ENCODE assay signal across 9 cellular contexts in genomic region chr20:32574296-32575226, GRCh38. TPM values are rescaled to one million over a fixed set of nuclear protein-coding genes. Genes with fewer than 3 reads are reported as not detected.
A peak's percentile ranks its signal among the peaks of the same experiment; 100 is the strongest.
DNase-seq lines count a peak whose midpoint lies in the region; ATAC-seq and TF ChIP-seq lines count a peak whose summit lies in the region.
"Had no signal": no experiment of that assay in that cellular context is flagged by ENCODE, and none has a peak within 500 bp of the region (broad histone marks: within the 10 kb centered on the region; RNA-seq: fewer than 3 reads in every experiment).

No MANE protein-coding gene starts in this region.

- H3K27ac ChIP-seq in foreskin keratinocyte: no peak overlapping the region

- peak; percentile 56 for DNase-seq in ACHN
- DNase-seq in HPDE6-E6E7 (ENCODE audit: extremely low spot score): peak; percentile 92
- peak; percentile 71 for DNase-seq in activated CD4-positive, alpha-beta T cell treated with anti-CD3 and anti-CD28 coated beads, Interleukin-2, amount 10 ng/mL, durations not matched to agents 24 days and 14 days
- peak in 1 of 2 donors; percentile 29 for DNase-seq in foreskin keratinocyte
- peak; percentile 29 to 37 for DNase-seq in stimulated activated CD4-positive, alpha-beta T cell treated with anti-CD3 and anti-CD28 coated beads, Interleukin-4, amount 100 ng/mL, for 4 hours
- no peak for DNase-seq in AML-193 (lab: John Stamatoyannopoulos, UW)
- no peak for DNase-seq in NCI-H128 (lab: John Stamatoyannopoulos, UW; ENCODE audit: unreplicated experiment)

- peaks cover 17% of the 10 kb centered on the region for H3K27me3 ChIP-seq in foreskin keratinocyte

- H3K27ac Mint-ChIP-seq in activated CD4-positive, alpha-beta T cell treated with anti-CD3 and anti-CD28 coated beads, Interleukin-2, amount 10 ng/mL, durations not matched to agents 24 days and 14 days: peak overlapping the region; percentile 68

- TF ChIP-seq CTCF in foreskin keratinocyte (conservative IDR thresholded peaks at IDR 0.05): no peak

- intact Hi-C loops in activated CD4-positive, alpha-beta T cell treated with anti-CD3 and anti-CD28 coated beads, Interleukin-2, amount 10 ng/mL, durations not matched to agents 24 days and 14 days (cut with micrococcal nuclease): no loop called here

- peaks cover 15% of the 10 kb centered on the region for H3K4me1 Mint-ChIP-seq in activated CD4-positive, alpha-beta T cell treated with anti-CD3 and anti-CD28 coated beads, Interleukin-2, amount 10 ng/mL, durations not matched to agents 24 days and 14 days

- ATAC-seq in foreskin keratinocyte: peak; percentile 67
- no peak for ATAC-seq in HG02642 (IDR thresholded peaks at IDR 0.05; ENCODE audit: poor library complexity, unreplicated experiment)
- ATAC-seq: GM12878 had no signal

- in situ Hi-C loops in ACHN (cut with HindIII; ENCODE audit: low pct_ligation_motif_present, low pct_unique_long_range_greater_than_20kb, low sequenced_read_pairs): no loop called here

- no peaks in the 10 kb centered on the region for H3K36me3 Mint-ChIP-seq in activated CD4-positive, alpha-beta T cell treated with anti-CD3 and anti-CD28 coated beads, Interleukin-2, amount 10 ng/mL, durations not matched to agents 24 days and 14 days (ENCODE audit: low read depth)

- H3K27me3 Mint-ChIP-seq in activated CD4-positive, alpha-beta T cell treated with anti-CD3 and anti-CD28 coated beads, Interleukin-2, amount 10 ng/mL, durations not matched to agents 24 days and 14 days: no peaks in the 10 kb centered on the region

- no peaks in the 10 kb centered on the region for H3K4me1 ChIP-seq in foreskin keratinocyte

- no peaks in the 10 kb centered on the region for H3K9me3 Mint-ChIP-seq in activated CD4-positive, alpha-beta T cell treated with anti-CD3 and anti-CD28 coated beads, Interleukin-2, amount 10 ng/mL, durations not matched to agents 24 days and 14 days

- no peak overlapping the region for H3K4me3 Mint-ChIP-seq in activated CD4-positive, alpha-beta T cell treated with anti-CD3 and anti-CD28 coated beads, Interleukin-2, amount 10 ng/mL, durations not matched to agents 24 days and 14 days

RNA-seq across cellular contexts. Expression of gene NOL4L, which starts 10.6 kb away (rescaled TPM):
- total RNA-seq in activated CD4-positive, alpha-beta T cell treated with anti-CD3 and anti-CD28 coated beads, Interleukin-2, amount 10 ng/mL, durations not matched to agents 24 days and 14 days: 13.0 and 18.0 TPM in 2 replicates
- 1.5 and 1.7 TPM in 2 replicates for total RNA-seq in foreskin keratinocyte
- 0.67 and 1.4 TPM in 2 replicates for polyA plus RNA-seq in foreskin keratinocyte

Comparison
In these comparisons a context has a peak if more than half of its experiments do, and no peak if none do; other contexts are left out.
1. DNase-seq: peak in ACHN (single experiment), HPDE6-E6E7 (single experiment), activated CD4-positive, alpha-beta T cell treated with anti-CD3 and anti-CD28 coated beads, Interleukin-2, amount 10 ng/mL, durations not matched to agents 24 days and 14 days (single experiment) and stimulated activated CD4-positive, alpha-beta T cell treated with anti-CD3 and anti-CD28 coated beads, Interleukin-4, amount 100 ng/mL, for 4 hours (2 of 2); none in AML-193 (0 of 2) and NCI-H128 (single experiment).